In genomic region chr10:74544106-74544505, GRCh38 we compare ENCODE assay signal across 14 cellular contexts.
A peak's percentile ranks its signal among the peaks of the same experiment; 100 is the strongest.
DNase-seq lines count a peak whose midpoint lies in the region; ATAC-seq lines count a peak whose summit lies in the region.
"Had no signal": no experiment of that assay in that cellular context is flagged by ENCODE, and none has a peak within 500 bp of the region (broad histone marks: within the 10 kb centered on the region; RNA-seq: fewer than 3 reads in every experiment).

No MANE protein-coding gene starts in this region.

- intact Hi-C loops in CD4-positive, alpha-beta memory T cell (cut with micrococcal nuclease) = no loop called here

- H3K9me3 Mint-ChIP-seq in CD4-positive, alpha-beta memory T cell = no peaks in the 10 kb centered on the region
- H3K9me3 Mint-ChIP-seq in effector memory CD8-positive, alpha-beta T cell = no peaks in the 10 kb centered on the region
- H3K9me3 Mint-ChIP-seq: activated T-cell treated with anti-CD3 and anti-CD28 coated beads, Interleukin-2, amount 50 U/mL, for 72 hours; immature natural killer cell had no signal

- H3K27me3 ChIP-seq in CD4-positive, alpha-beta memory T cell (ENCODE audit: insufficient read depth, low read length) = no peaks in the 10 kb centered on the region
- H3K27me3 ChIP-seq: ovary had no signal

- H3K4me1 Mint-ChIP-seq in CD4-positive, alpha-beta memory T cell = peaks cover 0 to 9% (median 5%) of the 10 kb centered on the region in 4 donors
- peaks cover 0 to 5% of the 10 kb centered on the region in 2 donors for H3K4me1 Mint-ChIP-seq in effector memory CD8-positive, alpha-beta T cell (ENCODE audit: low read depth in 2 of 2)
- H3K4me1 Mint-ChIP-seq: immature natural killer cell had no signal

- no peak for DNase-seq in CD4-positive, alpha-beta memory T cell
- DNase-seq in LHCN-M2 (ENCODE audit: low read depth) = peak; percentile 19
- no peak for DNase-seq in effector memory CD8-positive, alpha-beta T cell
- peak; percentile 53 for DNase-seq in kidney tubule cell (ENCODE audit: low spot score)
- DNase-seq in NCI-H345 treated with DMSO at 0.1 percent for 48 hours (lab: John Stamatoyannopoulos, UW; ENCODE audit: unreplicated experiment) = no peak
- no peak for DNase-seq in SIG-M5 (lab: John Stamatoyannopoulos, UW)
- DNase-seq: activated T-cell treated with anti-CD3 and anti-CD28 coated beads, Interleukin-2, amount 50 U/mL, for 72 hours; amygdala; immature natural killer cell; Kasumi-1; NCI-H1930; ovary had no signal

- H3K4me3 ChIP-seq in CD4-positive, alpha-beta memory T cell (ENCODE audit: low read length in 2 of 2) = no peak overlapping the region
- H3K4me3 ChIP-seq: ovary had no signal

- CTCF ChIA-PET in CD4-positive, alpha-beta memory T cell (lab: Charles Lee; ENCODE audit: partially characterized antibody) = no interaction called here

- POLR2A ChIA-PET in CD4-positive, alpha-beta memory T cell (lab: Charles Lee; ENCODE audit: partially characterized antibody) = interaction anchor here (1.8 kb wide), 1 partner anchor 42 kb away, joined by 6 read pairs; no protein-coding TSS in a partner anchor

- H3K27ac ChIP-seq in CD4-positive, alpha-beta memory T cell (ENCODE audit: low read depth, low read length) = no peak overlapping the region
- H3K27ac ChIP-seq: ovary had no signal

- no peaks in the 10 kb centered on the region for H3K9me3 ChIP-seq in CD4-positive, alpha-beta memory T cell (ENCODE audit: control insufficient read depth in 1 of 2, low read length in 2 of 2)
- H3K9me3 ChIP-seq: ovary had no signal

- H3K4me1 ChIP-seq in CD4-positive, alpha-beta memory T cell (ENCODE audit: insufficient read depth, low read length) = no peaks in the 10 kb centered on the region

- H3K36me3 Mint-ChIP-seq in CD4-positive, alpha-beta memory T cell = peaks cover 0 to 4% of the 10 kb centered on the region in 2 donors
- H3K36me3 Mint-ChIP-seq in effector memory CD8-positive, alpha-beta T cell (ENCODE audit: insufficient read depth) = no peaks in the 10 kb centered on the region
- H3K36me3 Mint-ChIP-seq: immature natural killer cell had no signal

- no peaks in the 10 kb centered on the region for H3K27me3 Mint-ChIP-seq in CD4-positive, alpha-beta memory T cell
- no peaks in the 10 kb centered on the region for H3K27me3 Mint-ChIP-seq in effector memory CD8-positive, alpha-beta T cell

- ATAC-seq in effector memory CD8-positive, alpha-beta T cell (replicated peaks) = no peak
- no peak for ATAC-seq in GM19467 (IDR thresholded peaks at IDR 0.05; ENCODE audit: unreplicated experiment)
- ATAC-seq in HG03439 (IDR thresholded peaks at IDR 0.05; ENCODE audit: unreplicated experiment) = no peak
- ATAC-seq: activated T-cell treated with anti-CD3 and anti-CD28 coated beads, Interleukin-2, amount 50 U/mL, for 72 hours had no signal

- H3K27ac Mint-ChIP-seq in CD4-positive, alpha-beta memory T cell = peak overlapping the region in 4 of 7 donors; percentile 5 to 76 (median 46)
- H3K27ac Mint-ChIP-seq in effector memory CD8-positive, alpha-beta T cell = peak overlapping the region; percentile 1 to 9
- H3K27ac Mint-ChIP-seq: activated T-cell treated with anti-CD3 and anti-CD28 coated beads, Interleukin-2, amount 50 U/mL, for 72 hours; immature natural killer cell had no signal

- H3K4me3 Mint-ChIP-seq in CD4-positive, alpha-beta memory T cell = no peak overlapping the region
- H3K4me3 Mint-ChIP-seq in effector memory CD8-positive, alpha-beta T cell = no peak overlapping the region
- H3K4me3 Mint-ChIP-seq: activated T-cell treated with anti-CD3 and anti-CD28 coated beads, Interleukin-2, amount 50 U/mL, for 72 hours; immature natural killer cell had no signal

- no peaks in the 10 kb centered on the region for H3K36me3 ChIP-seq in CD4-positive, alpha-beta memory T cell (ENCODE audit: insufficient read depth, low read length)
- H3K36me3 ChIP-seq: ovary had no signal

Comparison
In these comparisons a context has a peak if more than half of its experiments do, and no peak if none do; other contexts are left out.
1. DNase-seq: peak in LHCN-M2 (single experiment) and kidney tubule cell (single experiment); none in CD4-positive, alpha-beta memory T cell (0 of 5), effector memory CD8-positive, alpha-beta T cell (0 of 3), NCI-H345 treated with DMSO at 0.1 percent for 48 hours (single experiment) and SIG-M5 (single experiment).